8 cellular contexts compared by ENCODE assay signal in the genomic region with DNA sequence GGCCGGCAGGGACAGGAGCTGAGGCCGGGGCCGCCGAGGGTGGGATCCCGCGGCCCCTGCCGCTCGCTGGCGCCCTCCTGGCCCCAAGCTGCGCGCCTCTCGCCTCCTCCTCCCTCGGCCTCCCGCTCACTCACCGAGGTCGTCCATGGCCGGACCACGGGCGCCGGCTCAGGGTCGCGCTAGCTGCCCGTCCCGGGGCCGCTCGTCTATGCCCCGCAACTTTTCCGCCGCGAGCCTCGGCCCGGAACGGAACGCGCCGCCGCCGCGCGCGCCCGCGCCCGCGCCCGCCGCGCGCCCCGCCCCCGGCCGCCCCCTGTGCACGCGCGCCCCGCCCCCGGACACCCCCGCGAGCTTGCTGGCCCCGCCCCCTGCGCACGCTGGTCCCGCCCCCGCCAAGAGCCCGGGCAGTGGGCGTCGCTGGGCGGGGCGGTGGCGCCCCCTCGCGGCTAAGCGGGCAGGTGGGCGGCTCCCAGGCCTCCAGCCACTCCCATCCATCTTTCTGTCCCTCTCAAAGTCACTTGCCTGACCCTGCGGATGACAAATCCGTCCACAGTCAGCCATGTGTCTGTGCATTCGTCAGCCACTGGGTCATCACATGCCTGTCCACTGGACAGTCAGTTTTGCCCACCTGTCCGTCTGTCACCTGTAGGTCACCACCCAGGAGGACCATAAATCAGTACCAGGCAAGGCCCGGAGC. TPM values are rescaled to one million over a fixed set of nuclear protein-coding genes. Genes with fewer than 3 reads are reported as not detected.
DNase-seq lines count a peak whose midpoint lies in the region; ATAC-seq and TF ChIP-seq lines count a peak whose summit lies in the region.

A gene (minus strand): TSS at position 248 of the 697 bp plus-strand sequence. CDS start 101 bp downstream, at position 147.

- DNase-seq in CD8-positive, alpha-beta T cell = peak; percentile 80 to 97 (median 91)
- DNase-seq in RPMI7951 (ENCODE audit: low read depth) (peak; percentile 64), fibroblast of pulmonary artery (ENCODE audit: low read depth) (peak; percentile 82), nephron progenitor cell (peak; percentile 94)
- peak; percentile 89 for DNase-seq in activated T-helper 9 cell treated with anti-CD3 and anti-CD28 coated beads, Interleukin-2, amount 50 U/mL, for 16 hours (ENCODE audit: low read depth)
- peak; percentile 91 to 92 for DNase-seq in stimulated activated naive CD8-positive, alpha-beta T cell treated with anti-CD3 and anti-CD28 coated beads, Interleukin-15, amount 100 ng/mL, for 72 hours

- TF ChIP-seq CTCF in CD8-positive, alpha-beta T cell (IDR thresholded peaks at IDR 0.05) = peak; percentile 73
- TF ChIP-seq CTCF in fibroblast of pulmonary artery (IDR thresholded peaks at IDR 0.05; ENCODE audit: low read length, missing control alignments) = peak; percentile 44
- peak; percentile 66 for TF ChIP-seq CTCF in nephron progenitor cell (IDR thresholded peaks at IDR 0.05)

- H3K9me3 Mint-ChIP-seq in CD8-positive, alpha-beta T cell = no peaks in the 10 kb centered on the region
- H3K9me3 Mint-ChIP-seq in IgD-negative memory B cell (no peaks in the 10 kb centered on the region), nephron progenitor cell (no peaks in the 10 kb centered on the region)
- H3K9me3 Mint-ChIP-seq in stimulated activated naive CD8-positive, alpha-beta T cell treated with anti-CD3 and anti-CD28 coated beads, Interleukin-15, amount 100 ng/mL, for 72 hours = no peaks in the 10 kb centered on the region

- no peaks in the 10 kb centered on the region for H3K27me3 ChIP-seq in CD8-positive, alpha-beta T cell (ENCODE audit: insufficient read depth, low read length)

- H3K27me3 Mint-ChIP-seq in CD8-positive, alpha-beta T cell (ENCODE audit: low read depth) = no peaks in the 10 kb centered on the region
- H3K27me3 Mint-ChIP-seq in IgD-negative memory B cell = peaks cover 27% of the 10 kb centered on the region
- H3K27me3 Mint-ChIP-seq in nephron progenitor cell (ENCODE audit: low read depth, poor library complexity) = no peaks in the 10 kb centered on the region
- H3K27me3 Mint-ChIP-seq in stimulated activated naive CD8-positive, alpha-beta T cell treated with anti-CD3 and anti-CD28 coated beads, Interleukin-15, amount 100 ng/mL, for 72 hours = no peaks in the 10 kb centered on the region

- H3K4me3 Mint-ChIP-seq in CD8-positive, alpha-beta T cell = peak within 1 kb of the TSS; percentile 97
- H3K4me3 Mint-ChIP-seq in IgD-negative memory B cell = peak within 1 kb of the TSS; percentile 82 to 93 (median 88)
- H3K4me3 Mint-ChIP-seq in nephron progenitor cell = peak within 1 kb of the TSS; percentile 88
- peak within 1 kb of the TSS; percentile 88 to 89 for H3K4me3 Mint-ChIP-seq in stimulated activated naive CD8-positive, alpha-beta T cell treated with anti-CD3 and anti-CD28 coated beads, Interleukin-15, amount 100 ng/mL, for 72 hours

- ATAC-seq in CD8-positive, alpha-beta T cell = peak; percentile 90
- ATAC-seq in GM21360 (IDR thresholded peaks at IDR 0.05; ENCODE audit: unreplicated experiment) = peak; percentile 52
- ATAC-seq in stimulated activated naive CD8-positive, alpha-beta T cell treated with anti-CD3 and anti-CD28 coated beads, Interleukin-15, amount 100 ng/mL, for 72 hours = peak; percentile 78

- peaks cover 40% of the 10 kb centered on the region for H3K4me1 ChIP-seq in CD8-positive, alpha-beta T cell (ENCODE audit: insufficient read depth, low read length)

- H3K4me3 ChIP-seq in CD8-positive, alpha-beta T cell (ENCODE audit: low read depth, low read length) = peak within 1 kb of the TSS; percentile 77
- H3K4me3 ChIP-seq in fibroblast of pulmonary artery (replicated peaks; ENCODE audit: low read depth, low read length) = peak within 1 kb of the TSS; percentile 86

- H3K36me3 ChIP-seq in CD8-positive, alpha-beta T cell (ENCODE audit: insufficient read depth, low read length) = no peaks in the 10 kb centered on the region

- H3K27ac ChIP-seq in CD8-positive, alpha-beta T cell (ENCODE audit: low read depth, low read length) = peak within 1 kb of the TSS; percentile 71

- no peaks in the 10 kb centered on the region for H3K9me3 ChIP-seq in CD8-positive, alpha-beta T cell (ENCODE audit: low read length)

- POLR2A ChIA-PET in CD8-positive, alpha-beta T cell (lab: Charles Lee) = interaction anchor here (0.7 to 7.9 kb wide), 13 partner anchors 8 to 173 kb away, joined by 3 to 150 read pairs (median 12); a partner anchor contains a TSS

- intact Hi-C loops in CD8-positive, alpha-beta T cell (cut with DNase I, micrococcal nuclease) = loop anchor here (1.0 to 2.0 kb wide), 6 partner anchors 13 to 65 kb away; a partner anchor contains a TSS

- peaks cover 45% of the 10 kb centered on the region for H3K4me1 Mint-ChIP-seq in CD8-positive, alpha-beta T cell (ENCODE audit: low read depth)
- H3K4me1 Mint-ChIP-seq in IgD-negative memory B cell = peaks cover 3 to 12% (median 7%) of the 10 kb centered on the region in 3 donors
- H3K4me1 Mint-ChIP-seq in nephron progenitor cell = peaks cover 63% of the 10 kb centered on the region
- peaks cover 52% of the 10 kb centered on the region for H3K4me1 Mint-ChIP-seq in stimulated activated naive CD8-positive, alpha-beta T cell treated with anti-CD3 and anti-CD28 coated beads, Interleukin-15, amount 100 ng/mL, for 72 hours

- H3K36me3 Mint-ChIP-seq in CD8-positive, alpha-beta T cell = peaks cover 20% of the 10 kb centered on the region
- H3K36me3 Mint-ChIP-seq in IgD-negative memory B cell = no peaks in the 10 kb centered on the region
- no peaks in the 10 kb centered on the region for H3K36me3 Mint-ChIP-seq in nephron progenitor cell (ENCODE audit: low read depth)

- CTCF ChIA-PET in CD8-positive, alpha-beta T cell (lab: Charles Lee) = interaction anchor here (0.6 to 13.3 kb wide), 17 partner anchors 10 to 78 kb away, joined by 3 to 458 read pairs (median 7); a partner anchor contains a TSS

- H3K27ac Mint-ChIP-seq in CD8-positive, alpha-beta T cell = peak within 1 kb of the TSS; percentile 95
- H3K27ac Mint-ChIP-seq in IgD-negative memory B cell = peak within 1 kb of the TSS in 2 of 3 donors; percentile 27 to 92
- no peak within 1 kb of the TSS for H3K27ac Mint-ChIP-seq in nephron progenitor cell
- H3K27ac Mint-ChIP-seq in stimulated activated naive CD8-positive, alpha-beta T cell treated with anti-CD3 and anti-CD28 coated beads, Interleukin-15, amount 100 ng/mL, for 72 hours = peak within 1 kb of the TSS; percentile 73 to 90

RNA-seq across cellular contexts. Expression of the gene that starts here (rescaled TPM):
- 100 to 1,000 TPM; 170 to 171 TPM for total RNA-seq in CD8-positive, alpha-beta T cell
- 6.3 TPM for polyA plus RNA-seq in IgD-negative memory B cell
- total RNA-seq in RPMI7951 (2014; rRNA removed; shearing (Covaris generic)) = 51.0 and 57.9 TPM in 2 replicates

Comparison
In these comparisons a context has a peak if more than half of its experiments do, and no peak if none do; other contexts are left out.
1. Peak in every context shown above with its lines: DNase-seq, ATAC-seq, H3K4me3 ChIP-seq and H3K27ac ChIP-seq.